20 cellular contexts compared by ENCODE assay signal in the genomic region with DNA sequence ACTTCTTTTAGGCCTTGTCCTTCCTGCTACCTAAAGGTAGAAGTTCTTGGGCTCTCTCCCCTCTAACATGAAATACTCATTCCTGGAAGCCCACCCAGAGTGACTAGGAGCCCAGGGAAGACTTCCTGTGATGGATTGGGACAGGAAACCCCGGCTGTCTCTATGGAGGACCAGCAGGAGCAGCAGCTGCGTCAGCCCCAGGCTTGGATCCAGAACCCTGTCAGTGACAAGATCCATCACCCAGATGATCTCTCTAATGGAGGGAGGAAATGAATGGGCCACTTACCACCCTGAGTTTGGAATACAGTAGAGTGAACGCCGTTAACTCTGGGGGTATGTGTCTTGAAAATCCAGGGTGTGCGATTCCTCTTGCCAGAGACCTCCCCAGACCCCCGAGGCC.
"Had no signal": no experiment of that assay in that cellular context is flagged by ENCODE, and none has a peak within 500 bp of the region (broad histone marks: within the 10 kb centered on the region; RNA-seq: fewer than 3 reads in every experiment).

No MANE protein-coding gene starts in this region.

- H3K27ac Mint-ChIP-seq: activated CD4-positive, alpha-beta memory T cell treated with anti-CD3 and anti-CD28 coated beads, Interleukin-2, amount 10 ng/mL, durations not matched to agents 7 days and 5 days; activated CD8-positive, alpha-beta memory T cell treated with anti-CD3 and anti-CD28 coated beads, Interleukin-2, amount 10 ng/mL, durations not matched to agents 7 days and 5 days; endodermal cell; immature natural killer cell; natural killer cell treated with Interleukin-12 subunit alpha and Interleukin-12 subunit beta and Interleukin-15 and Interleukin-18, amount 100 ng/mL, for 72 hours; stimulated activated naive CD8-positive, alpha-beta T cell treated with anti-CD3 and anti-CD28 coated beads, Interleukin-15, amount 100 ng/mL, for 72 hours; type B pancreatic cell had no signal

- H3K27me3 Mint-ChIP-seq: activated CD8-positive, alpha-beta memory T cell treated with anti-CD3 and anti-CD28 coated beads, Interleukin-2, amount 10 ng/mL, durations not matched to agents 7 days and 5 days had no signal

- H3K4me1 Mint-ChIP-seq: activated CD4-positive, alpha-beta memory T cell treated with anti-CD3 and anti-CD28 coated beads, Interleukin-2, amount 10 ng/mL, durations not matched to agents 7 days and 5 days; activated CD8-positive, alpha-beta memory T cell treated with anti-CD3 and anti-CD28 coated beads, Interleukin-2, amount 10 ng/mL, durations not matched to agents 7 days and 5 days; activated naive CD8-positive, alpha-beta T cell treated with anti-CD3 and anti-CD28 coated beads for 36 hours; endodermal cell; immature natural killer cell had no signal

- H3K4me3 ChIP-seq: body of pancreas, colonic mucosa, heart left ventricle, right atrium auricular region, skin epidermis, testis had no signal

- H3K36me3 ChIP-seq: colonic mucosa, heart left ventricle, right atrium auricular region had no signal

- H3K4me3 Mint-ChIP-seq: activated CD4-positive, alpha-beta memory T cell treated with anti-CD3 and anti-CD28 coated beads, Interleukin-2, amount 10 ng/mL, durations not matched to agents 7 days and 5 days; activated CD8-positive, alpha-beta memory T cell treated with anti-CD3 and anti-CD28 coated beads, Interleukin-2, amount 10 ng/mL, durations not matched to agents 7 days and 5 days; activated naive CD8-positive, alpha-beta T cell treated with anti-CD3 and anti-CD28 coated beads for 36 hours; endodermal cell; immature natural killer cell; natural killer cell treated with Interleukin-12 subunit alpha and Interleukin-12 subunit beta and Interleukin-15 and Interleukin-18, amount 100 ng/mL, for 72 hours; stimulated activated naive CD8-positive, alpha-beta T cell treated with anti-CD3 and anti-CD28 coated beads, Interleukin-15, amount 100 ng/mL, for 72 hours; type B pancreatic cell had no signal

- H3K36me3 Mint-ChIP-seq: activated CD8-positive, alpha-beta memory T cell treated with anti-CD3 and anti-CD28 coated beads, Interleukin-2, amount 10 ng/mL, durations not matched to agents 7 days and 5 days; activated naive CD8-positive, alpha-beta T cell treated with anti-CD3 and anti-CD28 coated beads for 36 hours; immature natural killer cell; natural killer cell treated with Interleukin-12 subunit alpha and Interleukin-12 subunit beta and Interleukin-15 and Interleukin-18, amount 100 ng/mL, for 72 hours; type B pancreatic cell had no signal

- ATAC-seq: activated CD8-positive, alpha-beta memory T cell treated with anti-CD3 and anti-CD28 coated beads, Interleukin-2, amount 10 ng/mL, durations not matched to agents 7 days and 5 days; body of pancreas; heart left ventricle; natural killer cell treated with Interleukin-12 subunit alpha and Interleukin-12 subunit beta and Interleukin-15 and Interleukin-18, amount 100 ng/mL, for 72 hours; stimulated activated naive CD8-positive, alpha-beta T cell treated with anti-CD3 and anti-CD28 coated beads, Interleukin-15, amount 100 ng/mL, for 72 hours had no signal

- H3K27ac ChIP-seq: body of pancreas, colonic mucosa, epithelial cell of prostate, heart left ventricle, right atrium auricular region, skin epidermis, testis had no signal

- H3K9me3 ChIP-seq: body of pancreas, colonic mucosa, heart left ventricle, right atrium auricular region, testis had no signal

- H3K27me3 ChIP-seq: body of pancreas, colonic mucosa, right atrium auricular region, testis had no signal

- H3K4me1 ChIP-seq: body of pancreas, colonic mucosa, right atrium auricular region, testis had no signal

- DNase-seq: activated CD4-positive, alpha-beta memory T cell treated with anti-CD3 and anti-CD28 coated beads, Interleukin-2, amount 10 ng/mL, durations not matched to agents 7 days and 5 days; activated CD4-positive, alpha-beta T cell treated with anti-CD3 and anti-CD28 coated beads for 48 hours; activated CD4-positive, CD25-positive, alpha-beta regulatory T cell; activated CD8-positive, alpha-beta memory T cell treated with anti-CD3 and anti-CD28 coated beads, Interleukin-2, amount 10 ng/mL, durations not matched to agents 7 days and 5 days; activated naive CD8-positive, alpha-beta T cell treated with anti-CD3 and anti-CD28 coated beads for 36 hours; body of pancreas; colonic mucosa; endodermal cell; foreskin fibroblast; heart left ventricle; immature natural killer cell; stimulated activated naive CD8-positive, alpha-beta T cell treated with anti-CD3 and anti-CD28 coated beads, Interleukin-15, amount 100 ng/mL, for 72 hours; T-helper 1 cell; T-helper 9 cell; testis had no signal

- H3K9me3 Mint-ChIP-seq: activated CD4-positive, alpha-beta memory T cell treated with anti-CD3 and anti-CD28 coated beads, Interleukin-2, amount 10 ng/mL, durations not matched to agents 7 days and 5 days; activated naive CD8-positive, alpha-beta T cell treated with anti-CD3 and anti-CD28 coated beads for 36 hours; endodermal cell; immature natural killer cell; natural killer cell treated with Interleukin-12 subunit alpha and Interleukin-12 subunit beta and Interleukin-15 and Interleukin-18, amount 100 ng/mL, for 72 hours; stimulated activated naive CD8-positive, alpha-beta T cell treated with anti-CD3 and anti-CD28 coated beads, Interleukin-15, amount 100 ng/mL, for 72 hours; type B pancreatic cell had no signal
